1 cellular context compared by ENCODE assay signal in the genomic region with DNA sequence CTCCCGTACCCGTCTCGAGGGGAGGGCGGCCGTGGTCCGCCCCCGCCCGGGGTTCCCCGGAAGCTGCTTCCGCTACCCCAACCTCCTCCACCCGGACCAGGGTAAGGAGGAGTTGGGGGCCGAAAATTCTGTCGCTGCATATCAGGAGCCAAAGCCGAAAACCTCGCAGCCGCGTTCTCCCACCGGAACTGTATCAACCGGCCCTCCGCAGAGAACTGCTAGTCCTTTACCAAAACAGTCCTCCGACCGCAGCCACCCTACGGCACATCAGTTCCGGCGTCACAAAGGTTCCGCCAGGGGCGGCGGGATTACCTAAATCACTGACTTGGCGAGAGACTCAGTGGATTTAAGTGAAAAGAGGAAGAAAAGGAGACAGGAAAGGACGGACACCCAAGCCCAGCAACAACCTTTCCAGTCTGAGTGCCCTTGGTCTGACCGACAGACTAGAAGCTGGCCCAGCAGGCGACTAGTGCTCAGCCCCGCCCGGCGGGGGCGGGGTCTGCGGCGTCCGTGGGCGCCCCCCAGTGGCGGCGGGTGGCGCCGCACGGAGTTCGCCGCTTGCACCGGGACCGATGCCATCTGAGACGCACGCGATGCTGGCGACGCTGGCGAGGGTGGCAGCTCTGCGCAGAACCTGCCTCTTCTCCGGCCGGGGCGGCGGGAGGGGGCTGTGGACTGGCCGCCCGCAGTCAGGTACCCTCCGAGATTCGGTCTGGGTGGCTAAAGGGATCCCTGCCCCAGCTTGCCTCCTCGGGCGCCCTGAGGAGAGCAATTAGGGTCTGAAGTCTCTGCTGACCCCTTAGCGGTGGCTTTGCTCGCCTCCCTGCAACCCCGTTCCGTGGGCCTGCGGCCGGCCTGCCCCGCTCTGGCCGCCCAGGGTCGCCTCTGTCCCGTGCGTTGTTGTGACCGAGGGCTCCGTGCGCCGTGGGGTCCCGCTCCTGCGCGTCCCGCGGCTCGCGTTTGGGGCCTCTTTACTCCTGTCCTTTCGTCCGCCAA.
A peak's percentile ranks its signal among the peaks of the same experiment; 100 is the strongest.
TF ChIP-seq lines count a peak whose summit lies in the region.

A gene (minus strand): TSS at position 195 of the 996 bp plus-strand sequence. CDS start 55 bp downstream, at position 140.
A gene (plus strand): TSS at position 578 of the 996 bp plus-strand sequence.

TF ChIP-seq in K562, 482 proteins besides CTCF, POLR2A, EP300 and RAD21 (continued from another document and continues in another):
- TF ChIP-seq, protein P1, sequence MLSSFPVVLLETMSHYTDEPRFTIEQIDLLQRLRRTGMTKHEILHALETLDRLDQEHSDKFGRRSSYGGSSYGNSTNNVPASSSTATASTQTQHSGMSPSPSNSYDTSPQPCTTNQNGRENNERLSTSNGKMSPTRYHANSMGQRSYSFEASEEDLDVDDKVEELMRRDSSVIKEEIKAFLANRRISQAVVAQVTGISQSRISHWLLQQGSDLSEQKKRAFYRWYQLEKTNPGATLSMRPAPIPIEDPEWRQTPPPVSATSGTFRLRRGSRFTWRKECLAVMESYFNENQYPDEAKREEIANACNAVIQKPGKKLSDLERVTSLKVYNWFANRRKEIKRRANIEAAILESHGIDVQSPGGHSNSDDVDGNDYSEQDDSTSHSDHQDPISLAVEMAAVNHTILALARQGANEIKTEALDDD (IDR thresholded peaks at IDR 0.05), result peak; percentile 72
- no peak for TF ChIP-seq ZNF311 (CRISPR knock-in tag; IDR thresholded peaks at IDR 0.05)
- 0 out of 2 replicates have a peak, but pooled peaks have one; percentile 60 for TF ChIP-seq TCF7 (IDR thresholded peaks at IDR 0.05; ENCODE audit: borderline replicate concordance)
- TF ChIP-seq, protein P2, sequence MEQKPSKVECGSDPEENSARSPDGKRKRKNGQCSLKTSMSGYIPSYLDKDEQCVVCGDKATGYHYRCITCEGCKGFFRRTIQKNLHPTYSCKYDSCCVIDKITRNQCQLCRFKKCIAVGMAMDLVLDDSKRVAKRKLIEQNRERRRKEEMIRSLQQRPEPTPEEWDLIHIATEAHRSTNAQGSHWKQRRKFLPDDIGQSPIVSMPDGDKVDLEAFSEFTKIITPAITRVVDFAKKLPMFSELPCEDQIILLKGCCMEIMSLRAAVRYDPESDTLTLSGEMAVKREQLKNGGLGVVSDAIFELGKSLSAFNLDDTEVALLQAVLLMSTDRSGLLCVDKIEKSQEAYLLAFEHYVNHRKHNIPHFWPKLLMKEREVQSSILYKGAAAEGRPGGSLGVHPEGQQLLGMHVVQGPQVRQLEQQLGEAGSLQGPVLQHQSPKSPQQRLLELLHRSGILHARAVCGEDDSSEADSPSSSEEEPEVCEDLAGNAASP (IDR thresholded peaks at IDR 0.05), result no peak
- TF ChIP-seq, protein P3, sequence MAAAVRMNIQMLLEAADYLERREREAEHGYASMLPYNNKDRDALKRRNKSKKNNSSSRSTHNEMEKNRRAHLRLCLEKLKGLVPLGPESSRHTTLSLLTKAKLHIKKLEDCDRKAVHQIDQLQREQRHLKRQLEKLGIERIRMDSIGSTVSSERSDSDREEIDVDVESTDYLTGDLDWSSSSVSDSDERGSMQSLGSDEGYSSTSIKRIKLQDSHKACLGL (CRISPR knock-in tag; IDR thresholded peaks at IDR 0.05; ENCODE audit: borderline replicate concordance, poor library complexity, severe bottlenecking), result no peak
- TF ChIP-seq ZNF75A (CRISPR knock-in tag; IDR thresholded peaks at IDR 0.05), result no peak
- peak; percentile 83 for TF ChIP-seq HCFC1 (IDR thresholded peaks at IDR 0.05; ENCODE audit: low read depth, low read length)
- TF ChIP-seq ELF1 (tag; IDR thresholded peaks at IDR 0.05), result peak; percentile 27; the same call in 1 of the 2 replicates
- TF ChIP-seq, protein P4, sequence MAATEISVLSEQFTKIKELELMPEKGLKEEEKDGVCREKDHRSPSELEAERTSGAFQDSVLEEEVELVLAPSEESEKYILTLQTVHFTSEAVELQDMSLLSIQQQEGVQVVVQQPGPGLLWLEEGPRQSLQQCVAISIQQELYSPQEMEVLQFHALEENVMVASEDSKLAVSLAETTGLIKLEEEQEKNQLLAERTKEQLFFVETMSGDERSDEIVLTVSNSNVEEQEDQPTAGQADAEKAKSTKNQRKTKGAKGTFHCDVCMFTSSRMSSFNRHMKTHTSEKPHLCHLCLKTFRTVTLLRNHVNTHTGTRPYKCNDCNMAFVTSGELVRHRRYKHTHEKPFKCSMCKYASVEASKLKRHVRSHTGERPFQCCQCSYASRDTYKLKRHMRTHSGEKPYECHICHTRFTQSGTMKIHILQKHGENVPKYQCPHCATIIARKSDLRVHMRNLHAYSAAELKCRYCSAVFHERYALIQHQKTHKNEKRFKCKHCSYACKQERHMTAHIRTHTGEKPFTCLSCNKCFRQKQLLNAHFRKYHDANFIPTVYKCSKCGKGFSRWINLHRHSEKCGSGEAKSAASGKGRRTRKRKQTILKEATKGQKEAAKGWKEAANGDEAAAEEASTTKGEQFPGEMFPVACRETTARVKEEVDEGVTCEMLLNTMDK (IDR thresholded peaks at IDR 0.05; ENCODE audit: borderline replicate concordance, insufficient read depth, low read depth, low read length, poor library complexity, severe bottlenecking), result peak; percentile 95
- TF ChIP-seq, protein P5, sequence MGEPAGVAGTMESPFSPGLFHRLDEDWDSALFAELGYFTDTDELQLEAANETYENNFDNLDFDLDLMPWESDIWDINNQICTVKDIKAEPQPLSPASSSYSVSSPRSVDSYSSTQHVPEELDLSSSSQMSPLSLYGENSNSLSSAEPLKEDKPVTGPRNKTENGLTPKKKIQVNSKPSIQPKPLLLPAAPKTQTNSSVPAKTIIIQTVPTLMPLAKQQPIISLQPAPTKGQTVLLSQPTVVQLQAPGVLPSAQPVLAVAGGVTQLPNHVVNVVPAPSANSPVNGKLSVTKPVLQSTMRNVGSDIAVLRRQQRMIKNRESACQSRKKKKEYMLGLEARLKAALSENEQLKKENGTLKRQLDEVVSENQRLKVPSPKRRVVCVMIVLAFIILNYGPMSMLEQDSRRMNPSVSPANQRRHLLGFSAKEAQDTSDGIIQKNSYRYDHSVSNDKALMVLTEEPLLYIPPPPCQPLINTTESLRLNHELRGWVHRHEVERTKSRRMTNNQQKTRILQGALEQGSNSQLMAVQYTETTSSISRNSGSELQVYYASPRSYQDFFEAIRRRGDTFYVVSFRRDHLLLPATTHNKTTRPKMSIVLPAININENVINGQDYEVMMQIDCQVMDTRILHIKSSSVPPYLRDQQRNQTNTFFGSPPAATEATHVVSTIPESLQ (CRISPR knock-in tag; IDR thresholded peaks at IDR 0.05), result no peak; the same call in 1 of the 2 replicates
- no peak for TF ChIP-seq ELF2 (CRISPR knock-in tag; IDR thresholded peaks at IDR 0.05)
- TF ChIP-seq, protein P6, sequence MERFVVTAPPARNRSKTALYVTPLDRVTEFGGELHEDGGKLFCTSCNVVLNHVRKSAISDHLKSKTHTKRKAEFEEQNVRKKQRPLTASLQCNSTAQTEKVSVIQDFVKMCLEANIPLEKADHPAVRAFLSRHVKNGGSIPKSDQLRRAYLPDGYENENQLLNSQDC (CRISPR knock-in tag; IDR thresholded peaks at IDR 0.05), result peak; percentile 87
- peak; percentile 57 for TF ChIP-seq HNRNPLL (IDR thresholded peaks at IDR 0.05; ENCODE audit: low read depth, low read length, poor library complexity, severe bottlenecking)
- TF ChIP-seq SIRT6 (IDR thresholded peaks at IDR 0.05; ENCODE audit: low read depth, low read length), result no peak
- TF ChIP-seq, protein P7, sequence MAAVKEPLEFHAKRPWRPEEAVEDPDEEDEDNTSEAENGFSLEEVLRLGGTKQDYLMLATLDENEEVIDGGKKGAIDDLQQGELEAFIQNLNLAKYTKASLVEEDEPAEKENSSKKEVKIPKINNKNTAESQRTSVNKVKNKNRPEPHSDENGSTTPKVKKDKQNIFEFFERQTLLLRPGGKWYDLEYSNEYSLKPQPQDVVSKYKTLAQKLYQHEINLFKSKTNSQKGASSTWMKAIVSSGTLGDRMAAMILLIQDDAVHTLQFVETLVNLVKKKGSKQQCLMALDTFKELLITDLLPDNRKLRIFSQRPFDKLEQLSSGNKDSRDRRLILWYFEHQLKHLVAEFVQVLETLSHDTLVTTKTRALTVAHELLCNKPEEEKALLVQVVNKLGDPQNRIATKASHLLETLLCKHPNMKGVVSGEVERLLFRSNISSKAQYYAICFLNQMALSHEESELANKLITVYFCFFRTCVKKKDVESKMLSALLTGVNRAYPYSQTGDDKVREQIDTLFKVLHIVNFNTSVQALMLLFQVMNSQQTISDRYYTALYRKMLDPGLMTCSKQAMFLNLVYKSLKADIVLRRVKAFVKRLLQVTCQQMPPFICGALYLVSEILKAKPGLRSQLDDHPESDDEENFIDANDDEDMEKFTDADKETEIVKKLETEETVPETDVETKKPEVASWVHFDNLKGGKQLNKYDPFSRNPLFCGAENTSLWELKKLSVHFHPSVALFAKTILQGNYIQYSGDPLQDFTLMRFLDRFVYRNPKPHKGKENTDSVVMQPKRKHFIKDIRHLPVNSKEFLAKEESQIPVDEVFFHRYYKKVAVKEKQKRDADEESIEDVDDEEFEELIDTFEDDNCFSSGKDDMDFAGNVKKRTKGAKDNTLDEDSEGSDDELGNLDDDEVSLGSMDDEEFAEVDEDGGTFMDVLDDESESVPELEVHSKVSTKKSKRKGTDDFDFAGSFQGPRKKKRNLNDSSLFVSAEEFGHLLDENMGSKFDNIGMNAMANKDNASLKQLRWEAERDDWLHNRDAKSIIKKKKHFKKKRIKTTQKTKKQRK (IDR thresholded peaks at IDR 0.05; ENCODE audit: borderline replicate concordance, low read depth, low read length), result no peak
- peak; percentile 58 for TF ChIP-seq ETV1 (tag; conservative IDR thresholded peaks at IDR 0.05; ENCODE audit: low read depth)
- peak; percentile 85; the same call in 1 of the 2 replicates for TF ChIP-seq LCOR (CRISPR knock-in tag; IDR thresholded peaks at IDR 0.05)
- TF ChIP-seq, protein P8, sequence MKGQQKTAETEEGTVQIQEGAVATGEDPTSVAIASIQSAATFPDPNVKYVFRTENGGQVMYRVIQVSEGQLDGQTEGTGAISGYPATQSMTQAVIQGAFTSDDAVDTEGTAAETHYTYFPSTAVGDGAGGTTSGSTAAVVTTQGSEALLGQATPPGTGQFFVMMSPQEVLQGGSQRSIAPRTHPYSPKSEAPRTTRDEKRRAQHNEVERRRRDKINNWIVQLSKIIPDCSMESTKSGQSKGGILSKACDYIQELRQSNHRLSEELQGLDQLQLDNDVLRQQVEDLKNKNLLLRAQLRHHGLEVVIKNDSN (CRISPR knock-in tag; IDR thresholded peaks at IDR 0.05), result no peak
- TF ChIP-seq, protein P9, sequence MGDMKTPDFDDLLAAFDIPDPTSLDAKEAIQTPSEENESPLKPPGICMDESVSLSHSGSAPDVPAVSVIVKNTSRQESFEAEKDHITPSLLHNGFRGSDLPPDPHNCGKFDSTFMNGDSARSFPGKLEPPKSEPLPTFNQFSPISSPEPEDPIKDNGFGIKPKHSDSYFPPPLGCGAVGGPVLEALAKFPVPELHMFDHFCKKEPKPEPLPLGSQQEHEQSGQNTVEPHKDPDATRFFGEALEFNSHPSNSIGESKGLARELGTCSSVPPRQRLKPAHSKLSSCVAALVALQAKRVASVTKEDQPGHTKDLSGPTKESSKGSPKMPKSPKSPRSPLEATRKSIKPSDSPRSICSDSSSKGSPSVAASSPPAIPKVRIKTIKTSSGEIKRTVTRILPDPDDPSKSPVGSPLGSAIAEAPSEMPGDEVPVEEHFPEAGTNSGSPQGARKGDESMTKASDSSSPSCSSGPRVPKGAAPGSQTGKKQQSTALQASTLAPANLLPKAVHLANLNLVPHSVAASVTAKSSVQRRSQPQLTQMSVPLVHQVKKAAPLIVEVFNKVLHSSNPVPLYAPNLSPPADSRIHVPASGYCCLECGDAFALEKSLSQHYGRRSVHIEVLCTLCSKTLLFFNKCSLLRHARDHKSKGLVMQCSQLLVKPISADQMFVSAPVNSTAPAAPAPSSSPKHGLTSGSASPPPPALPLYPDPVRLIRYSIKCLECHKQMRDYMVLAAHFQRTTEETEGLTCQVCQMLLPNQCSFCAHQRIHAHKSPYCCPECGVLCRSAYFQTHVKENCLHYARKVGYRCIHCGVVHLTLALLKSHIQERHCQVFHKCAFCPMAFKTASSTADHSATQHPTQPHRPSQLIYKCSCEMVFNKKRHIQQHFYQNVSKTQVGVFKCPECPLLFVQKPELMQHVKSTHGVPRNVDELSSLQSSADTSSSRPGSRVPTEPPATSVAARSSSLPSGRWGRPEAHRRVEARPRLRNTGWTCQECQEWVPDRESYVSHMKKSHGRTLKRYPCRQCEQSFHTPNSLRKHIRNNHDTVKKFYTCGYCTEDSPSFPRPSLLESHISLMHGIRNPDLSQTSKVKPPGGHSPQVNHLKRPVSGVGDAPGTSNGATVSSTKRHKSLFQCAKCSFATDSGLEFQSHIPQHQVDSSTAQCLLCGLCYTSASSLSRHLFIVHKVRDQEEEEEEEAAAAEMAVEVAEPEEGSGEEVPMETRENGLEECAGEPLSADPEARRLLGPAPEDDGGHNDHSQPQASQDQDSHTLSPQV (IDR thresholded peaks at IDR 0.05), result peak; percentile 78
- TF ChIP-seq ZNF583 (CRISPR knock-in tag; IDR thresholded peaks at IDR 0.05), result no peak
- TF ChIP-seq NRF1 (conservative IDR thresholded peaks at IDR 0.05 in 1 of 2, IDR thresholded peaks at IDR 0.05 in 1 of 2), result peak in 1 of 2 experiments; percentile 40; a peak in 2 of 4 replicates
- TF ChIP-seq HMGN3 (IDR thresholded peaks at IDR 0.05; ENCODE audit: borderline replicate concordance, extremely low read depth, insufficient read length, low read depth, low read length), result peak; percentile 57
- 0 out of 2 replicates have a peak, but pooled peaks have one; percentile 30 for TF ChIP-seq CC2D1A (IDR thresholded peaks at IDR 0.05)
- TF ChIP-seq KLF1 (tag; IDR thresholded peaks at IDR 0.05), result no peak
- TF ChIP-seq POLR2H (tag; IDR thresholded peaks at IDR 0.05; ENCODE audit: low read depth), result peak; percentile 43
- 0 out of 2 replicates have a peak, but pooled peaks have one; percentile 33 for TF ChIP-seq GATAD2B (IDR thresholded peaks at IDR 0.05; ENCODE audit: borderline replicate concordance)
- no peak for TF ChIP-seq ZFP1 (CRISPR knock-in tag; IDR thresholded peaks at IDR 0.05)
- peak; percentile 78 for TF ChIP-seq SMAD4 (CRISPR knock-in tag; conservative IDR thresholded peaks at IDR 0.05)
- peak; percentile 69 for TF ChIP-seq BCOR (IDR thresholded peaks at IDR 0.05)
- no peak for TF ChIP-seq HDAC3 (IDR thresholded peaks at IDR 0.05; ENCODE audit: borderline replicate concordance, partially characterized antibody)
- TF ChIP-seq, protein P10, sequence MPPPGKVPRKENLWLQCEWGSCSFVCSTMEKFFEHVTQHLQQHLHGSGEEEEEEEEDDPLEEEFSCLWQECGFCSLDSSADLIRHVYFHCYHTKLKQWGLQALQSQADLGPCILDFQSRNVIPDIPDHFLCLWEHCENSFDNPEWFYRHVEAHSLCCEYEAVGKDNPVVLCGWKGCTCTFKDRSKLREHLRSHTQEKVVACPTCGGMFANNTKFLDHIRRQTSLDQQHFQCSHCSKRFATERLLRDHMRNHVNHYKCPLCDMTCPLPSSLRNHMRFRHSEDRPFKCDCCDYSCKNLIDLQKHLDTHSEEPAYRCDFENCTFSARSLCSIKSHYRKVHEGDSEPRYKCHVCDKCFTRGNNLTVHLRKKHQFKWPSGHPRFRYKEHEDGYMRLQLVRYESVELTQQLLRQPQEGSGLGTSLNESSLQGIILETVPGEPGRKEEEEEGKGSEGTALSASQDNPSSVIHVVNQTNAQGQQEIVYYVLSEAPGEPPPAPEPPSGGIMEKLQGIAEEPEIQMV (tag; conservative IDR thresholded peaks at IDR 0.05; ENCODE audit: low read depth), result no peak
- TF ChIP-seq ZNF436 (CRISPR knock-in tag; IDR thresholded peaks at IDR 0.05), result no peak
- TF ChIP-seq TCF3 (CRISPR knock-in tag; IDR thresholded peaks at IDR 0.05), result no peak
- no peak for TF ChIP-seq MTA2 (IDR thresholded peaks at IDR 0.05; ENCODE audit: low read depth)
- TF ChIP-seq NR2F6 (CRISPR knock-in tag; IDR thresholded peaks at IDR 0.05), result no peak
- peak; percentile 60; the same call in 1 of the 2 replicates for TF ChIP-seq PYGO2 (tag; IDR thresholded peaks at IDR 0.05)
- peak; percentile 61 to 87; a peak in 3 of 4 replicates for TF ChIP-seq SIN3A (IDR thresholded peaks at IDR 0.05; ENCODE audit: borderline replicate concordance in 2 of 2, control insufficient read depth in 1 of 2, low read depth in 2 of 2, low read length in 2 of 2)
- TF ChIP-seq ZSCAN29 (IDR thresholded peaks at IDR 0.05), result no peak
- TF ChIP-seq DIDO1 (tag; IDR thresholded peaks at IDR 0.05; ENCODE audit: low read depth), result peak; percentile 95
- TF ChIP-seq PHB2 (IDR thresholded peaks at IDR 0.05; ENCODE audit: low read depth), result no peak
